In genomic region chr3:71225285-71225684, GRCh38 we compare ENCODE assay signal across 10 cellular contexts.
DNase-seq lines count a peak whose midpoint lies in the region; ATAC-seq and TF ChIP-seq lines count a peak whose summit lies in the region.
"Had no signal": no experiment of that assay in that cellular context is flagged by ENCODE, and none has a peak within 500 bp of the region (broad histone marks: within the 10 kb centered on the region; RNA-seq: fewer than 3 reads in every experiment).

No MANE protein-coding gene starts in this region.

- WGBS in tibial nerve, 2 donors = 54 to 66% methylated on average over 5 of the region's 5 CpGs
- 84 to 92% (median 84%) methylated on average over 5 of the region's 5 CpGs for WGBS in spleen, 5 donors

- H3K4me1 Mint-ChIP-seq in activated naive CD4-positive, alpha-beta T cell treated with anti-CD3 and anti-CD28 coated beads, Interleukin-2, amount 50 U/mL, for 24 hours = peaks cover 81% of the 10 kb centered on the region
- peaks cover 87% of the 10 kb centered on the region for H3K4me1 Mint-ChIP-seq in activated naive CD8-positive, alpha-beta T cell (ENCODE audit: low read depth)
- peaks cover 27% of the 10 kb centered on the region for H3K4me1 Mint-ChIP-seq in memory B cell

- ATAC-seq in memory B cell (ENCODE audit: low read depth) = no peak
- no peak for ATAC-seq in GM18519 (IDR thresholded peaks at IDR 0.05; ENCODE audit: low FRiP score, unreplicated experiment)

- intact Hi-C loops in spleen (cut with DNase I; ENCODE audit: low total_unique reads) = no loop called here

- H3K4me1 ChIP-seq in tibial nerve (peaks cover 0 to 14% (median 0%) of the 10 kb centered on the region in 4 donors), spleen (peaks cover 10 to 50% (median 32%) of the 10 kb centered on the region in 6 donors)

- peak overlapping the region; percentile 94 for H3K27ac Mint-ChIP-seq in activated naive CD4-positive, alpha-beta T cell treated with anti-CD3 and anti-CD28 coated beads, Interleukin-2, amount 50 U/mL, for 24 hours
- H3K27ac Mint-ChIP-seq in activated naive CD8-positive, alpha-beta T cell = peak overlapping the region; percentile 97
- H3K27ac Mint-ChIP-seq in memory B cell = peak overlapping the region; percentile 89

- H3K4me3 Mint-ChIP-seq in activated naive CD4-positive, alpha-beta T cell treated with anti-CD3 and anti-CD28 coated beads, Interleukin-2, amount 50 U/mL, for 24 hours = peak overlapping the region; percentile 75
- peak overlapping the region; percentile 80 for H3K4me3 Mint-ChIP-seq in activated naive CD8-positive, alpha-beta T cell
- peak overlapping the region; percentile 39 for H3K4me3 Mint-ChIP-seq in memory B cell

- no peaks in the 10 kb centered on the region for H3K9me3 Mint-ChIP-seq in activated naive CD4-positive, alpha-beta T cell treated with anti-CD3 and anti-CD28 coated beads, Interleukin-2, amount 50 U/mL, for 24 hours
- no peaks in the 10 kb centered on the region for H3K9me3 Mint-ChIP-seq in activated naive CD8-positive, alpha-beta T cell (ENCODE audit: low read depth)
- peaks cover 5% of the 10 kb centered on the region for H3K9me3 Mint-ChIP-seq in memory B cell

- peaks cover 18% of the 10 kb centered on the region for H3K36me3 Mint-ChIP-seq in activated naive CD4-positive, alpha-beta T cell treated with anti-CD3 and anti-CD28 coated beads, Interleukin-2, amount 50 U/mL, for 24 hours
- H3K36me3 Mint-ChIP-seq in activated naive CD8-positive, alpha-beta T cell = peaks cover 20% of the 10 kb centered on the region
- H3K36me3 Mint-ChIP-seq in memory B cell = peaks cover 22% of the 10 kb centered on the region

- H3K27me3 ChIP-seq in tibial nerve (no peaks in the 10 kb centered on the region), spleen (replicated peaks in 1 of 7) (no peaks in the 10 kb centered on the region)

- no peak for TF ChIP-seq EP300 in tibial nerve (IDR thresholded peaks at IDR 0.05)

- H3K27me3 Mint-ChIP-seq in activated naive CD4-positive, alpha-beta T cell treated with anti-CD3 and anti-CD28 coated beads, Interleukin-2, amount 50 U/mL, for 24 hours = no peaks in the 10 kb centered on the region
- H3K27me3 Mint-ChIP-seq in activated naive CD8-positive, alpha-beta T cell = no peaks in the 10 kb centered on the region
- H3K27me3 Mint-ChIP-seq in memory B cell = no peaks in the 10 kb centered on the region

- no peak for DNase-seq in activated naive CD4-positive, alpha-beta T cell treated with anti-CD3 and anti-CD28 coated beads, Interleukin-2, amount 50 U/mL, for 16 hours
- DNase-seq in memory B cell (ENCODE audit: low spot score in 2 of 2) = no peak
- DNase-seq in tibial nerve (ENCODE audit: low spot score in 2 of 2) = no peak
- no peak for DNase-seq in HK-2 (ENCODE audit: unreplicated experiment)
- DNase-seq in spleen = no peak
- DNase-seq: NCI-H2029 treated with DMSO at 0.1 percent for 48 hours, NCI-H82 had no signal

- H3K4me3 ChIP-seq in tibial nerve = peak overlapping the region in 1 of 4 donors; percentile 2
- no peak overlapping the region for H3K4me3 ChIP-seq in spleen

- no peaks in the 10 kb centered on the region for H3K36me3 ChIP-seq in tibial nerve
- H3K36me3 ChIP-seq in spleen = peaks cover 0 to 8% (median 0%) of the 10 kb centered on the region in 6 donors

- H3K9me3 ChIP-seq in tibial nerve (peaks cover 0 to 5% (median 0%) of the 10 kb centered on the region in 4 donors), spleen (no peaks in the 10 kb centered on the region)

- no peak for TF ChIP-seq POLR2A in tibial nerve (IDR thresholded peaks at IDR 0.05)
- no peak for TF ChIP-seq POLR2A in spleen (IDR thresholded peaks at IDR 0.05)

- TF ChIP-seq CTCF in tibial nerve (IDR thresholded peaks at IDR 0.05) (no peak), spleen (IDR thresholded peaks at IDR 0.05 in 8 of 11, conservative IDR thresholded peaks at IDR 0.05 in 3 of 11) (no peak)

- peak overlapping the region in 3 of 4 donors; percentile 43 to 50 (median 49) for H3K27ac ChIP-seq in tibial nerve
- peak overlapping the region in 2 of 8 donors; percentile 80 to 82 for H3K27ac ChIP-seq in spleen
